36 cellular contexts compared by ENCODE assay signal in genomic region chr14:26860111-26860510, GRCh38.
"Had no signal": no experiment of that assay in that cellular context is flagged by ENCODE, and none has a peak within 500 bp of the region (broad histone marks: within the 10 kb centered on the region; RNA-seq: fewer than 3 reads in every experiment).

No MANE protein-coding gene starts in this region.

- H3K36me3 ChIP-seq: MG63 had no signal

- H3K9me3 ChIP-seq: MG63 had no signal

- H3K27me3 ChIP-seq: MG63 had no signal

- H3K4me3 ChIP-seq: MG63 had no signal

- DNase-seq: Karpas-422, Kasumi-1, MG63, MM.1S, MV-4-11, NCI-H1048, NCI-H1092, NCI-H1092 treated with DMSO at 0.1 percent for 48 hours, NCI-H1105, NCI-H1105 treated with DMSO at 0.1 percent for 48 hours, NCI-H1417, NCI-H1417 treated with DMSO at 0.1 percent for 48 hours, NCI-H1436, NCI-H1436 treated with DMSO at 0.1 percent for 48 hours, NCI-H146, NCI-H1694, NCI-H1694 treated with DMSO at 0.1 percent for 48 hours, NCI-H187, NCI-H187 treated with DMSO at 0.1 percent for 48 hours, NCI-H1930, NCI-H2029, NCI-H2029 treated with DMSO at 0.1 percent for 48 hours, NCI-H2081, NCI-H2081 treated with DMSO at 0.1 percent for 48 hours, NCI-H2107, NCI-H2171, NCI-H2171 treated with DMSO at 0.1 percent for 48 hours, NCI-H2227 treated with DMSO at 0.1 percent for 48 hours, NCI-H226, NCI-H345, NCI-H446, NCI-H446 treated with DMSO at 0.1 percent for 48 hours, NCI-H510A, NCI-H510A treated with DMSO at 0.1 percent for 48 hours, NCI-H524, NCI-H524 treated with DMSO at 0.1 percent for 48 hours had no signal
